24 cellular contexts compared by ENCODE assay signal in the genomic region with DNA sequence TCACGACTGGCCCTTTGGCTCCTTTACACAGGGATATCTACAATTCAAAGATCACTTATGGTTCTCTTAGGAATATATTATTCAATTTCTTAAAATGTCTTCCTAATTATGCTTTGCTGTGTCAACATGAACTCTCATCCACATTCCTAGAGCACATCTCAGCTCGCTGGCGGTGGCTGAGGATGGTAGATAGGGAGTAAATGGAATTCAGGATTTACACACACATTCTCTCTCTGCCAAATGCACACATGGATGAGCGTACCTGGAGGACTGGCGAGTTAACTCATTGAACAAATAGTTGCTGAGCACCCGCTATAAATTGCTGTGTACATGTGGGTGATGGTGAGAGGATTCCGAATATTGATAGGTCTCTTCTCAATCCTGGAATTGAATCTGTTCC. TPM values are rescaled to one million over a fixed set of nuclear protein-coding genes. Genes with fewer than 3 reads are reported as not detected.
DNase-seq lines count a peak whose midpoint lies in the region; ATAC-seq and TF ChIP-seq lines count a peak whose summit lies in the region.
"Had no signal": no experiment of that assay in that cellular context is flagged by ENCODE, and none has a peak within 500 bp of the region (broad histone marks: within the 10 kb centered on the region; RNA-seq: fewer than 3 reads in every experiment).

No MANE protein-coding gene starts in this region.

- no peak for TF ChIP-seq CTCF in Caco-2 (IDR thresholded peaks at IDR 0.05; ENCODE audit: insufficient read depth in 1 of 2, low read depth in 1 of 2, low read length in 1 of 2, severe bottlenecking in 1 of 2, unreplicated experiment in 1 of 2)
- TF ChIP-seq CTCF in PC-9 (conservative IDR thresholded peaks at IDR 0.05), result no peak

- no peak for ATAC-seq in stimulated activated naive CD8-positive, alpha-beta T cell treated with anti-CD3 and anti-CD28 coated beads, Interleukin-15, Interleukin-2, amounts not matched to agents 100 U/mL and 50 U/mL, for 24 hours
- ATAC-seq in left lobe of liver, result no peak

- H3K4me3 Mint-ChIP-seq in Caco-2 (ENCODE audit: unreplicated experiment), result no peak overlapping the region
- H3K4me3 Mint-ChIP-seq: H9 had no signal

- H3K9me3 ChIP-seq in Caco-2, result no peaks in the 10 kb centered on the region
- no peaks in the 10 kb centered on the region for H3K9me3 ChIP-seq in PC-9 (ENCODE audit: insufficient read depth, low read depth)
- H3K9me3 ChIP-seq: SK-N-SH had no signal

- H3K9me3 Mint-ChIP-seq in Caco-2 (ENCODE audit: unreplicated experiment), result no peaks in the 10 kb centered on the region
- H3K9me3 Mint-ChIP-seq: CD4-positive, CD25-positive, alpha-beta regulatory T cell; H9 had no signal

- peaks cover 6% of the 10 kb centered on the region for H3K79me2 ChIP-seq in PC-9 (ENCODE audit: low read depth)

- peak overlapping the region; percentile 17 for H3K4me2 ChIP-seq in PC-9
- H3K4me2 ChIP-seq: SK-N-SH had no signal

- peaks cover 9% of the 10 kb centered on the region for H3K36me3 Mint-ChIP-seq in Caco-2 (ENCODE audit: insufficient read depth, unreplicated experiment)

- POLR2A ChIA-PET in Caco-2 (lab: Charles Lee), result no interaction called here
- POLR2A ChIA-PET in PC-9 (lab: Charles Lee; ENCODE audit: unreplicated experiment), result no interaction called here

- no peaks in the 10 kb centered on the region for H4K20me1 ChIP-seq in PC-9 (ENCODE audit: insufficient read depth)

- H3K27me3 ChIP-seq in Caco-2 (replicated peaks; ENCODE audit: control insufficient read depth, insufficient read depth, low read length) (no peaks in the 10 kb centered on the region), PC-9 (ENCODE audit: insufficient read depth, low read depth) (no peaks in the 10 kb centered on the region)

- peak overlapping the region; percentile 45 for H3K27ac Mint-ChIP-seq in Caco-2 (ENCODE audit: unreplicated experiment)

- H3K4me1 Mint-ChIP-seq in Caco-2 (ENCODE audit: low read depth, unreplicated experiment), result peaks cover 19% of the 10 kb centered on the region

- intact Hi-C loops in Caco-2 (cut with micrococcal nuclease; ENCODE audit: unreplicated experiment) (no loop called here), PC-9 (cut with micrococcal nuclease; ENCODE audit: unreplicated experiment) (loop anchor here (10.0 kb wide), 2 partner anchors 72 to 652 kb away; partner anchors contain the start of gene RPL7L1)

- no peaks in the 10 kb centered on the region for H3K27me3 Mint-ChIP-seq in Caco-2 (ENCODE audit: insufficient read depth, unreplicated experiment)
- H3K27me3 Mint-ChIP-seq: CD4-positive, CD25-positive, alpha-beta regulatory T cell had no signal

- H2AFZ ChIP-seq in PC-9, result no peak overlapping the region
- H2AFZ ChIP-seq: GM23248 had no signal

- DNase-seq in Caco-2, result peak; percentile 22 to 56
- peak; percentile 22 for DNase-seq in Daoy (ENCODE audit: low read depth)
- peak in 1 of 2 experiments; percentile 67 for DNase-seq in PC-9
- DNase-seq in epithelial cell of prostate (ENCODE audit: low read depth, low spot score), result no peak
- DNase-seq in glomerular visceral epithelial cell (ENCODE audit: extremely low spot score), result no peak
- no peak for DNase-seq in stimulated activated naive CD8-positive, alpha-beta T cell treated with anti-CD3 and anti-CD28 coated beads, Interleukin-15, Interleukin-2, amounts not matched to agents 100 U/mL and 50 U/mL, for 24 hours
- DNase-seq in left lobe of liver (ENCODE audit: low spot score), result no peak
- DNase-seq: CD4-positive, CD25-positive, alpha-beta regulatory T cell; DMS153; GM23248; H9; KG1; NCI-H1092; NCI-H1436; NCI-H187 treated with DMSO at 0.1 percent for 48 hours; NCI-H2107; NCI-H2227 treated with DMSO at 0.1 percent for 48 hours; NCI-H510A; NCI-H748 treated with DMSO at 0.1 percent for 48 hours; SHP77 treated with DMSO at 0.1 percent for 48 hours; SK-N-SH had no signal

- peaks cover 68% of the 10 kb centered on the region for H3F3A ChIP-seq in PC-9 (ENCODE audit: insufficient read depth, low read depth)

- BruUV-seq in Caco-2 (replicated peaks; lab: Mats Ljungman, UMichigan), result no TSS peak
- no TSS peak for BruUV-seq in PC-9 (replicated peaks; lab: Mats Ljungman, UMichigan)

- H3K4me3 ChIP-seq in Caco-2 (ENCODE audit: low read depth, low read length) (no peak overlapping the region), PC-9 (no peak overlapping the region)
- H3K4me3 ChIP-seq: GM23248 had no signal

- CTCF ChIA-PET in Caco-2 (lab: Charles Lee) (interaction anchor here (0.6 kb wide), 1 partner anchor 71 kb away, joined by 3 read pairs; no protein-coding TSS in a partner anchor), PC-9 (lab: Charles Lee) (no interaction called here)

- H3K36me3 ChIP-seq in Caco-2 (ENCODE audit: control insufficient read depth, insufficient read depth, low read length) (no peaks in the 10 kb centered on the region), PC-9 (ENCODE audit: low read depth) (no peaks in the 10 kb centered on the region)

- H3K4me1 ChIP-seq in Caco-2, result peaks cover 25% of the 10 kb centered on the region
- peaks cover 82% of the 10 kb centered on the region for H3K4me1 ChIP-seq in PC-9 (replicated peaks; ENCODE audit: insufficient read depth)

- H3K9me2 ChIP-seq in PC-9 (ENCODE audit: insufficient read depth), result no peaks in the 10 kb centered on the region
- H3K9me2 ChIP-seq: SK-N-SH had no signal

- H3K27ac ChIP-seq in PC-9 (peak overlapping the region; percentile 50), epithelial cell of prostate (peak overlapping the region; percentile 98)
- H3K27ac ChIP-seq: GM23248, HL-60 had no signal

RNA-seq across cellular contexts. Expression of gene MRPS10, which starts 4.8 kb away (rescaled TPM):
- total RNA-seq in Caco-2 (2022) (32.3 and 38.6 TPM in 2 replicates), PC-9 (2021) (38.7 and 56.5 TPM in 2 replicates), left lobe of liver (18.1 TPM)
- total RNA-seq in Daoy (2014; rRNA removed; shearing (Covaris generic)), result 95.7 and 99.2 TPM in 2 replicates

RNA-seq across cellular contexts. Expression of gene GUCA1B, which starts 27.7 kb away (rescaled TPM):
- total RNA-seq in Caco-2 (2022), result 0.73 and 0.77 TPM in 2 replicates
- total RNA-seq in Daoy (2014; rRNA removed; shearing (Covaris generic)), result 0.21 and 0.40 TPM in 2 replicates
- 1.1 and 2.5 TPM in 2 replicates for total RNA-seq in PC-9 (2021)
- total RNA-seq in left lobe of liver, result 0.81 TPM
- total RNA-seq: HT-29, RPMI7951 had no signal

RNA-seq across cellular contexts. Expression of gene GUCA1A, which starts 49.3 kb away (rescaled TPM):
- total RNA-seq in Caco-2 (2022) (not detected in 2 replicates), PC-9 (2021) (not detected in 2 replicates), left lobe of liver (not detected)
- not detected in 2 replicates for total RNA-seq in Daoy (2014; rRNA removed; shearing (Covaris generic))
- total RNA-seq: CD4-positive, CD25-positive, alpha-beta regulatory T cell; GM23248; HT-29; RPMI7951 had no signal

Comparison
In these comparisons a context has a peak if more than half of its experiments do, and no peak if none do; other contexts are left out.
1. DNase-seq: peak in Caco-2 (2 of 2) and Daoy (single experiment); none in epithelial cell of prostate (single experiment), glomerular visceral epithelial cell (single experiment), stimulated activated naive CD8-positive, alpha-beta T cell treated with anti-CD3 and anti-CD28 coated beads, Interleukin-15, Interleukin-2, amounts not matched to agents 100 U/mL and 50 U/mL, for 24 hours (single experiment) and left lobe of liver (single experiment).